Comparison of ENCODE assay signal across 15 cellular contexts in genomic region chr2:220148849-220149248, GRCh38.
A peak's percentile ranks its signal among the peaks of the same experiment; 100 is the strongest.
DNase-seq lines count a peak whose midpoint lies in the region; ATAC-seq and TF ChIP-seq lines count a peak whose summit lies in the region.
"Had no signal": no experiment of that assay in that cellular context is flagged by ENCODE, and none has a peak within 500 bp of the region (broad histone marks: within the 10 kb centered on the region; RNA-seq: fewer than 3 reads in every experiment).

No MANE protein-coding gene starts in this region.

- BruUV-seq in mammary epithelial cell (replicated peaks; lab: Mats Ljungman, UMichigan): no TSS peak

- H3K9me3 ChIP-seq in mammary epithelial cell (replicated peaks; ENCODE audit: insufficient read depth, low read length) (no peaks in the 10 kb centered on the region), breast epithelium (no peaks in the 10 kb centered on the region), esophagus muscularis mucosa (no peaks in the 10 kb centered on the region)
- H3K9me3 ChIP-seq: A549, Caco-2 had no signal

- TF ChIP-seq EP300 in esophagus muscularis mucosa (IDR thresholded peaks at IDR 0.05): no peak

- CTCF ChIA-PET in mammary epithelial cell (lab: Charles Lee; ENCODE audit: low non-redundant PET): no interaction called here

- H3K4me3 ChIP-seq in mammary epithelial cell (replicated peaks in 1 of 3; ENCODE audit: insufficient read depth in 1 of 3, low read depth in 2 of 3, low read length in 3 of 3) (no peak overlapping the region), breast epithelium (no peak overlapping the region), esophagus muscularis mucosa (no peak overlapping the region)
- H3K4me3 ChIP-seq: A549 had no signal

- TF ChIP-seq CTCF in mammary epithelial cell (conservative IDR thresholded peaks at IDR 0.05 in 1 of 2, IDR thresholded peaks at IDR 0.05 in 1 of 2; ENCODE audit: extremely low read depth in 1 of 2, insufficient read depth in 1 of 2, low read depth in 1 of 2, low read length in 2 of 2) (no peak), breast epithelium (IDR thresholded peaks at IDR 0.05) (no peak), esophagus muscularis mucosa (IDR thresholded peaks at IDR 0.05) (no peak)

- H4K20me1 ChIP-seq in mammary epithelial cell (ENCODE audit: insufficient read depth, low read length): no peaks in the 10 kb centered on the region

- H3K9ac ChIP-seq in mammary epithelial cell (ENCODE audit: insufficient read depth, low read length): no peak overlapping the region

- no peaks in the 10 kb centered on the region for H3K79me2 ChIP-seq in mammary epithelial cell (ENCODE audit: insufficient read depth, low read length)

- dilution Hi-C loops in mammary epithelial cell (cut with HindIII; ENCODE audit: low sequenced_read_pairs): no loop called here

- peak overlapping the region; percentile 6 for H2AFZ ChIP-seq in mammary epithelial cell (ENCODE audit: low read depth, low read length)

- in situ Hi-C loops in mammary epithelial cell (cut with MboI; ENCODE audit: low sequenced_read_pairs in 2 of 2): no loop called here

- DNase-seq in mammary epithelial cell (no peak), breast epithelium (ENCODE audit: low spot score in 2 of 2) (no peak), amniotic epithelial cell (ENCODE audit: low read depth) (peak; percentile 78), esophagus muscularis mucosa (ENCODE audit: extremely low spot score) (peak; percentile 39), posterior vena cava (ENCODE audit: low spot score) (peak; percentile 78), occipital lobe (lab: John Stamatoyannopoulos, UW) (no peak), NCI-H82 (lab: John Stamatoyannopoulos, UW) (no peak)
- DNase-seq: AML-193; Caco-2; CD4-positive, alpha-beta T cell; H9 had no signal

- intact Hi-C loops in mammary epithelial cell (cut with micrococcal nuclease): no loop called here
- intact Hi-C loops in breast epithelium (cut with DNase I; ENCODE audit: low total_unique reads): no loop called here
- intact Hi-C loops in esophagus muscularis mucosa (cut with DNase I): no loop called here
- intact Hi-C loops in posterior vena cava (cut with DNase I): no loop called here

- TF ChIP-seq POLR2A in breast epithelium (IDR thresholded peaks at IDR 0.05): no peak
- no peak for TF ChIP-seq POLR2A in esophagus muscularis mucosa (IDR thresholded peaks at IDR 0.05; ENCODE audit: low read depth)

- no peak overlapping the region for H3K27ac ChIP-seq in mammary epithelial cell (ENCODE audit: insufficient read depth, low read depth, low read length)
- no peak overlapping the region for H3K27ac ChIP-seq in breast epithelium
- H3K27ac ChIP-seq in esophagus muscularis mucosa (replicated peaks in 1 of 4): no peak overlapping the region
- H3K27ac ChIP-seq: 22Rv1, A549, C4-2B had no signal

- H3K27me3 ChIP-seq in mammary epithelial cell (ENCODE audit: insufficient read depth, low read length) (no peaks in the 10 kb centered on the region), breast epithelium (no peaks in the 10 kb centered on the region), esophagus muscularis mucosa (no peaks in the 10 kb centered on the region)

- 90% methylated on average over 5 of the region's 5 CpGs for WGBS in mammary epithelial cell (ENCODE audit: low coverage, missing lambda C conversion rate)
- WGBS in esophagus muscularis mucosa: 94% methylated on average over 5 of the region's 5 CpGs

- H3K4me2 ChIP-seq in mammary epithelial cell (ENCODE audit: insufficient read depth, low read depth, low read length): no peak overlapping the region
- H3K4me2 ChIP-seq: A549 had no signal

- H3K4me1 ChIP-seq in mammary epithelial cell (ENCODE audit: insufficient read depth, low read length): peaks cover 13% of the 10 kb centered on the region
- H3K4me1 ChIP-seq in breast epithelium: no peaks in the 10 kb centered on the region
- no peaks in the 10 kb centered on the region for H3K4me1 ChIP-seq in esophagus muscularis mucosa
- H3K4me1 ChIP-seq: A549, Caco-2 had no signal

- no peaks in the 10 kb centered on the region for H3K36me3 ChIP-seq in mammary epithelial cell (ENCODE audit: insufficient read depth, low read length)
- no peaks in the 10 kb centered on the region for H3K36me3 ChIP-seq in breast epithelium
- H3K36me3 ChIP-seq in esophagus muscularis mucosa: no peaks in the 10 kb centered on the region

- ATAC-seq in HG03135 (IDR thresholded peaks at IDR 0.05; ENCODE audit: unreplicated experiment): no peak
- ATAC-seq: A549 had no signal

Comparison
In these comparisons a context has a peak if more than half of its experiments do, and no peak if none do; other contexts are left out.
1. DNase-seq: peak in amniotic epithelial cell (single experiment), esophagus muscularis mucosa (single experiment) and posterior vena cava (single experiment); none in mammary epithelial cell (single experiment), breast epithelium (0 of 2), occipital lobe (single experiment) and NCI-H82 (single experiment).